Comparison of ENCODE assay signal across 29 cellular contexts in genomic region chr4:53548662-53549061, GRCh38.
"Had no signal": no experiment of that assay in that cellular context is flagged by ENCODE, and none has a peak within 500 bp of the region (broad histone marks: within the 10 kb centered on the region; RNA-seq: fewer than 3 reads in every experiment).

No MANE protein-coding gene starts in this region.

- H3K27me3 ChIP-seq: stomach, suprapubic skin, testis, thyroid gland, tibial artery, tibial nerve, transverse colon, upper lobe of left lung, upper lobe of right lung, uterus, vagina had no signal

- H3K27ac Mint-ChIP-seq: stimulated activated effector memory CD8-positive, alpha-beta T cell treated with anti-CD3 and anti-CD28 coated beads, Interleukin-12 subunit alpha, Interleukin-12 subunit beta, amount 100 ng/mL, for 72 hours; stimulated activated memory B cell treated with anti-CD40 and anti-IgM and Interleukin-4, amounts not matched to agents 10 μg/mL and 1 μg/mL and 100 μg/mL, for 72 hours; stimulated activated naive B cell treated with anti-CD40 and anti-IgM and Interleukin-4, amounts not matched to agents 10 μg/mL and 1 μg/mL and 100 μg/mL, for 72 hours; stimulated activated naive CD8-positive, alpha-beta T cell treated with anti-CD3 and anti-CD28 coated beads, Interleukin-15, amount 100 ng/mL, for 72 hours; stimulated activated naive CD8-positive, alpha-beta T cell treated with anti-CD3 and anti-CD28 coated beads, Interleukin-15, Interleukin-2, amounts not matched to agents 100 ng/mL and 50 ng/mL, for 24 hours; type B pancreatic cell had no signal

- H3K9me3 Mint-ChIP-seq: stimulated activated effector memory CD8-positive, alpha-beta T cell treated with anti-CD3 and anti-CD28 coated beads, Interleukin-12 subunit alpha, Interleukin-12 subunit beta, amount 100 ng/mL, for 72 hours; stimulated activated memory B cell treated with anti-CD40 and anti-IgM and Interleukin-4, amounts not matched to agents 10 μg/mL and 1 μg/mL and 100 μg/mL, for 72 hours; type B pancreatic cell had no signal

- H3K4me1 ChIP-seq: stomach, suprapubic skin, testis, tibial nerve, transverse colon, upper lobe of left lung, upper lobe of right lung, uterus, vagina had no signal

- H3K36me3 Mint-ChIP-seq: stimulated activated effector memory CD8-positive, alpha-beta T cell treated with anti-CD3 and anti-CD28 coated beads, Interleukin-12 subunit alpha, Interleukin-12 subunit beta, amount 100 ng/mL, for 72 hours; stimulated activated memory B cell treated with anti-CD40 and anti-IgM and Interleukin-4, amounts not matched to agents 10 μg/mL and 1 μg/mL and 100 μg/mL, for 72 hours; stimulated activated naive B cell treated with anti-CD40 and anti-IgM and Interleukin-4, amounts not matched to agents 10 μg/mL and 1 μg/mL and 100 μg/mL, for 72 hours; type B pancreatic cell had no signal

- H3K4me3 ChIP-seq: stomach, suprapubic skin, testis, thoracic aorta, thyroid gland, tibial artery, tibial nerve, transverse colon, upper lobe of left lung, upper lobe of right lung, uterus, vagina had no signal

- H3K36me3 ChIP-seq: stomach, suprapubic skin, thoracic aorta, thyroid gland, tibial artery, tibial nerve, transverse colon, upper lobe of left lung, upper lobe of right lung, uterus, vagina had no signal

- DNase-seq: stimulated activated CD4-positive, alpha-beta T cell treated with anti-CD3 and anti-CD28 coated beads, Interleukin-2, amount 100 ng/mL, for 48 hours; stimulated activated CD4-positive, alpha-beta T cell treated with anti-CD3 and anti-CD28 coated beads, Interleukin-4, amount 100 ng/mL, for 1 hour; stimulated activated CD4-positive, alpha-beta T cell treated with anti-CD3 and anti-CD28 coated beads, Interleukin-4, amount 100 ng/mL, for 24 hours; stimulated activated CD4-positive, alpha-beta T cell treated with anti-CD3 and anti-CD28 coated beads, Interleukin-4, amount 100 ng/mL, for 4 hours; stimulated activated CD8-positive, alpha-beta memory T cell treated with anti-CD3 and anti-CD28 coated beads, Interleukin-4, amount 100 ng/mL, for 48 hours; stimulated activated naive B cell treated with anti-CD40 and anti-IgM and Interleukin-4, amounts not matched to agents 10 μg/mL and 1 μg/mL and 100 μg/mL, for 72 hours; stimulated activated naive CD4-positive, alpha-beta T cell; stimulated activated naive CD4-positive, alpha-beta T cell treated with Interleukin-2 at 50 U/mL for 16 hours; stimulated activated naive CD8-positive, alpha-beta T cell treated with anti-CD3 and anti-CD28 coated beads, Interleukin-15, amount 100 ng/mL, for 72 hours; stimulated activated naive CD8-positive, alpha-beta T cell treated with anti-CD3 and anti-CD28 coated beads, Interleukin-15, Interleukin-2, amounts not matched to agents 100 U/mL and 50 U/mL, for 24 hours; stomach; substantia nigra; testis; thyroid gland; tibial artery; transverse colon; trophoblast cell; upper lobe of left lung; upper lobe of right lung; uterus had no signal

- H3K4me3 Mint-ChIP-seq: stimulated activated effector memory CD8-positive, alpha-beta T cell treated with anti-CD3 and anti-CD28 coated beads, Interleukin-12 subunit alpha, Interleukin-12 subunit beta, amount 100 ng/mL, for 72 hours; stimulated activated memory B cell treated with anti-CD40 and anti-IgM and Interleukin-4, amounts not matched to agents 10 μg/mL and 1 μg/mL and 100 μg/mL, for 72 hours; stimulated activated naive B cell treated with anti-CD40 and anti-IgM and Interleukin-4, amounts not matched to agents 10 μg/mL and 1 μg/mL and 100 μg/mL, for 72 hours; stimulated activated naive CD8-positive, alpha-beta T cell treated with anti-CD3 and anti-CD28 coated beads, Interleukin-15, amount 100 ng/mL, for 72 hours; stimulated activated naive CD8-positive, alpha-beta T cell treated with anti-CD3 and anti-CD28 coated beads, Interleukin-15, Interleukin-2, amounts not matched to agents 100 ng/mL and 50 ng/mL, for 24 hours; type B pancreatic cell had no signal

- H3K9me3 ChIP-seq: stomach, suprapubic skin, testis, thoracic aorta, thyroid gland, tibial artery, tibial nerve, upper lobe of left lung, upper lobe of right lung, uterus, vagina had no signal

- ATAC-seq: stimulated activated effector memory CD8-positive, alpha-beta T cell treated with anti-CD3 and anti-CD28 coated beads, Interleukin-12 subunit alpha, Interleukin-12 subunit beta, amount 100 ng/mL, for 72 hours; stimulated activated memory B cell treated with anti-CD40 and anti-IgM and Interleukin-4, amounts not matched to agents 10 μg/mL and 1 μg/mL and 100 μg/mL, for 72 hours; stimulated activated naive B cell treated with anti-CD40 and anti-IgM and Interleukin-4, amounts not matched to agents 10 μg/mL and 1 μg/mL and 100 μg/mL, for 72 hours; stimulated activated naive CD8-positive, alpha-beta T cell treated with anti-CD3 and anti-CD28 coated beads, Interleukin-15, amount 100 ng/mL, for 72 hours; stimulated activated naive CD8-positive, alpha-beta T cell treated with anti-CD3 and anti-CD28 coated beads, Interleukin-15, Interleukin-2, amounts not matched to agents 100 U/mL and 50 U/mL, for 24 hours; upper lobe of right lung had no signal

- FAIRE-seq: urothelium cell line had no signal

- H3K27ac ChIP-seq: stomach, suprapubic skin, testis, thyroid gland, tibial nerve, transverse colon, upper lobe of left lung, upper lobe of right lung, uterus, vagina had no signal

- H3K4me1 Mint-ChIP-seq: stimulated activated effector memory CD8-positive, alpha-beta T cell treated with anti-CD3 and anti-CD28 coated beads, Interleukin-12 subunit alpha, Interleukin-12 subunit beta, amount 100 ng/mL, for 72 hours; stimulated activated memory B cell treated with anti-CD40 and anti-IgM and Interleukin-4, amounts not matched to agents 10 μg/mL and 1 μg/mL and 100 μg/mL, for 72 hours; stimulated activated naive B cell treated with anti-CD40 and anti-IgM and Interleukin-4, amounts not matched to agents 10 μg/mL and 1 μg/mL and 100 μg/mL, for 72 hours; stimulated activated naive CD8-positive, alpha-beta T cell treated with anti-CD3 and anti-CD28 coated beads, Interleukin-15, amount 100 ng/mL, for 72 hours had no signal
